1 cellular context compared by ENCODE assay signal in the genomic region with DNA sequence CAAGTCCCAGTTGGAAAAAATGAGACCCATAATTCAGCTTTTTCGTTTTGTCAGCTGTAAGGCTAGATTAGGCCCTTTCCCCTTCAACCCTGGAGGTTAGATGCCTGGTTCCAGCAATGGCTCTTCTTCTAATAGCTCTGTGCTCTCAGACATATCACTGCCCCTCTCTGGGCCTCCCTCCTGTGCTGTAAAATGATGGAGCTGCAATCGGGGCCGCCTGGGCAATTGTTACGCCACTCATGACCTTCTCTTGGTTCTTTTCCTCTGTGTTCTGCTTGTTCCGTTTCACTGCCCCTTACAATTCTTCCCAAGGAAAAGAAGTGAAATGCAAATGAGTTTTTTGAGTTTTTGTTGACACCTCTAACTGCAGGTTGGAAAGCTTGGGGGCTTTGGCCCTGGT.
TF ChIP-seq lines count a peak whose summit lies in the region.

No MANE protein-coding gene starts in this region.

TF ChIP-seq in GM23338, 12 proteins besides CTCF, POLR2A, EP300 and RAD21:
- TF ChIP-seq, protein P1, sequence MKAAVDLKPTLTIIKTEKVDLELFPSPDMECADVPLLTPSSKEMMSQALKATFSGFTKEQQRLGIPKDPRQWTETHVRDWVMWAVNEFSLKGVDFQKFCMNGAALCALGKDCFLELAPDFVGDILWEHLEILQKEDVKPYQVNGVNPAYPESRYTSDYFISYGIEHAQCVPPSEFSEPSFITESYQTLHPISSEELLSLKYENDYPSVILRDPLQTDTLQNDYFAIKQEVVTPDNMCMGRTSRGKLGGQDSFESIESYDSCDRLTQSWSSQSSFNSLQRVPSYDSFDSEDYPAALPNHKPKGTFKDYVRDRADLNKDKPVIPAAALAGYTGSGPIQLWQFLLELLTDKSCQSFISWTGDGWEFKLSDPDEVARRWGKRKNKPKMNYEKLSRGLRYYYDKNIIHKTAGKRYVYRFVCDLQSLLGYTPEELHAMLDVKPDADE (IDR thresholded peaks at IDR 0.05), result no peak
- TF ChIP-seq ZNF331 (CRISPR knock-in tag; IDR thresholded peaks at IDR 0.05; ENCODE audit: low read depth) (no peak), EZH2 (IDR thresholded peaks at IDR 0.05; ENCODE audit: low read depth, unreplicated experiment) (no peak), CREB1 (CRISPR knock-in tag; IDR thresholded peaks at IDR 0.05; ENCODE audit: low read depth) (no peak), EZH2phosphoT487 (IDR thresholded peaks at IDR 0.05; ENCODE audit: unreplicated experiment) (no peak), ZNF114 (CRISPR knock-in tag; IDR thresholded peaks at IDR 0.05) (no peak), STAT1 (IDR thresholded peaks at IDR 0.05; ENCODE audit: unreplicated experiment) (no peak), JUNB (IDR thresholded peaks at IDR 0.05; ENCODE audit: unreplicated experiment) (no peak), NANOG (IDR thresholded peaks at IDR 0.05; ENCODE audit: borderline replicate concordance) (no peak), POLR2AphosphoS5 (IDR thresholded peaks at IDR 0.05; ENCODE audit: low read depth) (no peak)
- TF ChIP-seq, protein P2, sequence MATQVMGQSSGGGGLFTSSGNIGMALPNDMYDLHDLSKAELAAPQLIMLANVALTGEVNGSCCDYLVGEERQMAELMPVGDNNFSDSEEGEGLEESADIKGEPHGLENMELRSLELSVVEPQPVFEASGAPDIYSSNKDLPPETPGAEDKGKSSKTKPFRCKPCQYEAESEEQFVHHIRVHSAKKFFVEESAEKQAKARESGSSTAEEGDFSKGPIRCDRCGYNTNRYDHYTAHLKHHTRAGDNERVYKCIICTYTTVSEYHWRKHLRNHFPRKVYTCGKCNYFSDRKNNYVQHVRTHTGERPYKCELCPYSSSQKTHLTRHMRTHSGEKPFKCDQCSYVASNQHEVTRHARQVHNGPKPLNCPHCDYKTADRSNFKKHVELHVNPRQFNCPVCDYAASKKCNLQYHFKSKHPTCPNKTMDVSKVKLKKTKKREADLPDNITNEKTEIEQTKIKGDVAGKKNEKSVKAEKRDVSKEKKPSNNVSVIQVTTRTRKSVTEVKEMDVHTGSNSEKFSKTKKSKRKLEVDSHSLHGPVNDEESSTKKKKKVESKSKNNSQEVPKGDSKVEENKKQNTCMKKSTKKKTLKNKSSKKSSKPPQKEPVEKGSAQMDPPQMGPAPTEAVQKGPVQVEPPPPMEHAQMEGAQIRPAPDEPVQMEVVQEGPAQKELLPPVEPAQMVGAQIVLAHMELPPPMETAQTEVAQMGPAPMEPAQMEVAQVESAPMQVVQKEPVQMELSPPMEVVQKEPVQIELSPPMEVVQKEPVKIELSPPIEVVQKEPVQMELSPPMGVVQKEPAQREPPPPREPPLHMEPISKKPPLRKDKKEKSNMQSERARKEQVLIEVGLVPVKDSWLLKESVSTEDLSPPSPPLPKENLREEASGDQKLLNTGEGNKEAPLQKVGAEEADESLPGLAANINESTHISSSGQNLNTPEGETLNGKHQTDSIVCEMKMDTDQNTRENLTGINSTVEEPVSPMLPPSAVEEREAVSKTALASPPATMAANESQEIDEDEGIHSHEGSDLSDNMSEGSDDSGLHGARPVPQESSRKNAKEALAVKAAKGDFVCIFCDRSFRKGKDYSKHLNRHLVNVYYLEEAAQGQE (IDR thresholded peaks at IDR 0.05; ENCODE audit: unreplicated experiment), result no peak
- TF ChIP-seq, protein P3, sequence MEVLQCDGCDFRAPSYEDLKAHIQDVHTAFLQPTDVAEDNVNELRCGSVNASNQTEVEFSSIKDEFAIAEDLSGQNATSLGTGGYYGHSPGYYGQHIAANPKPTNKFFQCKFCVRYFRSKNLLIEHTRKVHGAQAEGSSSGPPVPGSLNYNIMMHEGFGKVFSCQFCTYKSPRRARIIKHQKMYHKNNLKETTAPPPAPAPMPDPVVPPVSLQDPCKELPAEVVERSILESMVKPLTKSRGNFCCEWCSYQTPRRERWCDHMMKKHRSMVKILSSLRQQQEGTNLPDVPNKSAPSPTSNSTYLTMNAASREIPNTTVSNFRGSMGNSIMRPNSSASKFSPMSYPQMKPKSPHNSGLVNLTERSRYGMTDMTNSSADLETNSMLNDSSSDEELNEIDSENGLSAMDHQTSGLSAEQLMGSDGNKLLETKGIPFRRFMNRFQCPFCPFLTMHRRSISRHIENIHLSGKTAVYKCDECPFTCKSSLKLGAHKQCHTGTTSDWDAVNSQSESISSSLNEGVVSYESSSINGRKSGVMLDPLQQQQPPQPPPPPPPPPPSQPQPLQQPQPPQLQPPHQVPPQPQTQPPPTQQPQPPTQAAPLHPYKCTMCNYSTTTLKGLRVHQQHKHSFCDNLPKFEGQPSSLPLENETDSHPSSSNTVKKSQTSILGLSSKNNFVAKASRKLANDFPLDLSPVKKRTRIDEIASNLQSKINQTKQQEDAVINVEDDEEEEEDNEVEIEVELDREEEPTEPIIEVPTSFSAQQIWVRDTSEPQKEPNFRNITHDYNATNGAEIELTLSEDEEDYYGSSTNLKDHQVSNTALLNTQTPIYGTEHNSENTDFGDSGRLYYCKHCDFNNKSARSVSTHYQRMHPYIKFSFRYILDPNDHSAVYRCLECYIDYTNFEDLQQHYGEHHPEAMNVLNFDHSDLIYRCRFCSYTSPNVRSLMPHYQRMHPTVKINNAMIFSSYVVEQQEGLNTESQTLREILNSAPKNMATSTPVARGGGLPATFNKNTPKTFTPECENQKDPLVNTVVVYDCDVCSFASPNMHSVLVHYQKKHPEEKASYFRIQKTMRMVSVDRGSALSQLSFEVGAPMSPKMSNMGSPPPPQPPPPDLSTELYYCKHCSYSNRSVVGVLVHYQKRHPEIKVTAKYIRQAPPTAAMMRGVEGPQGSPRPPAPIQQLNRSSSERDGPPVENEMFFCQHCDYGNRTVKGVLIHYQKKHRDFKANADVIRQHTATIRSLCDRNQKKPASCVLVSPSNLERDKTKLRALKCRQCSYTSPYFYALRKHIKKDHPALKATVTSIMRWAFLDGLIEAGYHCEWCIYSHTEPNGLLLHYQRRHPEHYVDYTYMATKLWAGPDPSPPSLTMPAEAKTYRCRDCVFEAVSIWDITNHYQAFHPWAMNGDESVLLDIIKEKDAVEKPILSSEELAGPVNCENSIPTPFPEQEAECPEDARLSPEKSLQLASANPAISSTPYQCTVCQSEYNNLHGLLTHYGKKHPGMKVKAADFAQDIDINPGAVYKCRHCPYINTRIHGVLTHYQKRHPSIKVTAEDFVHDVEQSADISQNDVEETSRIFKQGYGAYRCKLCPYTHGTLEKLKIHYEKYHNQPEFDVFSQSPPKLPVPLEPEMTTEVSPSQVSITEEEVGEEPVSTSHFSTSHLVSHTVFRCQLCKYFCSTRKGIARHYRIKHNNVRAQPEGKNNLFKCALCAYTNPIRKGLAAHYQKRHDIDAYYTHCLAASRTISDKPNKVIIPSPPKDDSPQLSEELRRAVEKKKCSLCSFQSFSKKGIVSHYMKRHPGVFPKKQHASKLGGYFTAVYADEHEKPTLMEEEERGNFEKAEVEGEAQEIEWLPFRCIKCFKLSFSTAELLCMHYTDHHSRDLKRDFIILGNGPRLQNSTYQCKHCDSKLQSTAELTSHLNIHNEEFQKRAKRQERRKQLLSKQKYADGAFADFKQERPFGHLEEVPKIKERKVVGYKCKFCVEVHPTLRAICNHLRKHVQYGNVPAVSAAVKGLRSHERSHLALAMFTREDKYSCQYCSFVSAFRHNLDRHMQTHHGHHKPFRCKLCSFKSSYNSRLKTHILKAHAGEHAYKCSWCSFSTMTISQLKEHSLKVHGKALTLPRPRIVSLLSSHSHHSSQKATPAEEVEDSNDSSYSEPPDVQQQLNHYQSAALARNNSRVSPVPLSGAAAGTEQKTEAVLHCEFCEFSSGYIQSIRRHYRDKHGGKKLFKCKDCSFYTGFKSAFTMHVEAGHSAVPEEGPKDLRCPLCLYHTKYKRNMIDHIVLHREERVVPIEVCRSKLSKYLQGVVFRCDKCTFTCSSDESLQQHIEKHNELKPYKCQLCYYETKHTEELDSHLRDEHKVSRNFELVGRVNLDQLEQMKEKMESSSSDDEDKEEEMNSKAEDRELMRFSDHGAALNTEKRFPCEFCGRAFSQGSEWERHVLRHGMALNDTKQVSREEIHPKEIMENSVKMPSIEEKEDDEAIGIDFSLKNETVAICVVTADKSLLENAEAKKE (CRISPR knock-in tag; IDR thresholded peaks at IDR 0.05), result no peak
